1 cellular context compared by ENCODE assay signal in the genomic region with DNA sequence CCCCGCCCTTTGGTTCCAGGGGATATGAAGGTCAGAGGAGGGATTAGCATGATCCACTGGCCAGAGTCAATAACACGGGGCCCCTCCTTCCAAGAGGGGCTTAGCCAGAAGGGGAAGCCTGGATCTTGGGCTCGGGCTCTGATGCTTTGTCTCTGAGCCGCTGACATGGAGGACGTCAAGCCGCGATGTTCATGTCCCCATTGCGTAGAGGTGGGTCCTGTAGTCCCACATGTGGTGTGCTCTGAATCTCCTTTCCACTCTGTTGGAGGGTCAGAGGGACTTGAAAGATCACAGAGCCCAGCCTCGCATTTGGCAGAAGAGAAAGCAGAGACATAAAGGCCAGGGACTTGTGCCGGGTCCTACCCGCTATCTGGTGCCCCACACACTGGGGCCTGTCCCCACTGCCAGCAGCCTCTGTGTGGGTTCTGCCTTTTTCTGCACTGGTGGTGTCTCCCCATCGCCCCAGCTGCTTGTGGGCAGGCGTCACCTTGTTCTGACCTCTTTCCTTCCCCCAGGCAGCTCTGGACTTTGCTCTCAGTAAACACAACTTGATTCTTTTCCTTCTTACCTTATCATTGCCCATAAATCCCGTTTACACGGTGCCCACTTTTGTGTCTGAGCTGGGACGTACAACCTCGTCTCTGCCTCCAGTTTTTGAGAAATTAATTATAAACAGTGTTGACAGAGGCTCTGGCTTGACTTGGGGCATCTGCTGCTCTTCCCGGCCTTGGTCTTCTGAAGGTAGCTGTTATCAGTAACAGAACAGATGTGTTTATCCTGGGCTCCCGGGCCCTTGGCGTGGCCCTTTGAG.
A peak's percentile ranks its signal among the peaks of the same experiment; 100 is the strongest.
TF ChIP-seq lines count a peak whose summit lies in the region.

No MANE protein-coding gene starts in this region.

TF ChIP-seq in HepG2, 621 proteins besides CTCF, POLR2A, EP300 and RAD21 (continued from another document and continues in another):
- TF ChIP-seq, protein P1, sequence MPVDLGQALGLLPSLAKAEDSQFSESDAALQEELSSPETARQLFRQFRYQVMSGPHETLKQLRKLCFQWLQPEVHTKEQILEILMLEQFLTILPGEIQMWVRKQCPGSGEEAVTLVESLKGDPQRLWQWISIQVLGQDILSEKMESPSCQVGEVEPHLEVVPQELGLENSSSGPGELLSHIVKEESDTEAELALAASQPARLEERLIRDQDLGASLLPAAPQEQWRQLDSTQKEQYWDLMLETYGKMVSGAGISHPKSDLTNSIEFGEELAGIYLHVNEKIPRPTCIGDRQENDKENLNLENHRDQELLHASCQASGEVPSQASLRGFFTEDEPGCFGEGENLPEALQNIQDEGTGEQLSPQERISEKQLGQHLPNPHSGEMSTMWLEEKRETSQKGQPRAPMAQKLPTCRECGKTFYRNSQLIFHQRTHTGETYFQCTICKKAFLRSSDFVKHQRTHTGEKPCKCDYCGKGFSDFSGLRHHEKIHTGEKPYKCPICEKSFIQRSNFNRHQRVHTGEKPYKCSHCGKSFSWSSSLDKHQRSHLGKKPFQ (CRISPR knock-in tag; IDR thresholded peaks at IDR 0.05; ENCODE audit: insufficient replicate concordance): no peak
- TF ChIP-seq ZNF780A (CRISPR knock-in tag; IDR thresholded peaks at IDR 0.05) (0 out of 2 replicates have a peak, but pooled peaks have one; percentile 57), BORCS8-MEF2B (CRISPR knock-in tag; IDR thresholded peaks at IDR 0.05) (no peak; the same call in 1 of the 2 replicates), POLR2G (IDR thresholded peaks at IDR 0.05; ENCODE audit: low read depth, low read length) (peak; percentile 17; the same call in 1 of the 2 replicates), TBL1XR1 (IDR thresholded peaks at IDR 0.05; ENCODE audit: borderline replicate concordance, low read length, partially characterized antibody) (no peak), FOXO1 (CRISPR knock-in tag; IDR thresholded peaks at IDR 0.05) (peak; percentile 76), YEATS2 (CRISPR knock-in tag; IDR thresholded peaks at IDR 0.05; ENCODE audit: borderline replicate concordance) (no peak), NFIB (CRISPR knock-in tag; IDR thresholded peaks at IDR 0.05; ENCODE audit: borderline replicate concordance) (no peak), CENPX (CRISPR knock-in tag; IDR thresholded peaks at IDR 0.05) (no peak), GATA4 (IDR thresholded peaks at IDR 0.05; ENCODE audit: borderline replicate concordance, low read depth) (no peak; the same call in 1 of the 2 replicates), CEBPB (IDR thresholded peaks at IDR 0.05; ENCODE audit: borderline replicate concordance, low read depth, low read length) (no peak), IKZF4 (CRISPR knock-in tag; IDR thresholded peaks at IDR 0.05; ENCODE audit: borderline replicate concordance, low read depth, not compliant biosample characterization) (no peak), MATR3 (CRISPR knock-in tag; IDR thresholded peaks at IDR 0.05) (no peak), KDM2A (CRISPR knock-in tag; IDR thresholded peaks at IDR 0.05; ENCODE audit: borderline replicate concordance, low read depth) (peak; percentile 59; the same call in 1 of the 2 replicates), KLF12 (CRISPR knock-in tag; IDR thresholded peaks at IDR 0.05; ENCODE audit: borderline replicate concordance) (no peak), ZNF33A (CRISPR knock-in tag; IDR thresholded peaks at IDR 0.05; ENCODE audit: borderline replicate concordance) (no peak), ZNF577 (CRISPR knock-in tag; IDR thresholded peaks at IDR 0.05; ENCODE audit: borderline replicate concordance, low read depth) (no peak), ZNF563 (CRISPR knock-in tag; IDR thresholded peaks at IDR 0.05) (no peak), RAD51 (IDR thresholded peaks at IDR 0.05; ENCODE audit: borderline replicate concordance) (no peak), FOXK2 (IDR thresholded peaks at IDR 0.05) (no peak), KAT8 (CRISPR knock-in tag; IDR thresholded peaks at IDR 0.05) (peak; percentile 30; the same call in 1 of the 2 replicates), MYNN (CRISPR knock-in tag; IDR thresholded peaks at IDR 0.05; ENCODE audit: low read depth) (no peak), ESRRA (CRISPR knock-in tag; IDR thresholded peaks at IDR 0.05; ENCODE audit: low read depth) (peak; percentile 94), EEA1 (CRISPR knock-in tag; IDR thresholded peaks at IDR 0.05; ENCODE audit: borderline replicate concordance) (peak; percentile 91; the same call in 1 of the 2 replicates), STAG1 (CRISPR knock-in tag; IDR thresholded peaks at IDR 0.05) (0 out of 2 replicates have a peak, but pooled peaks have one; percentile 18), NFE2L2 (IDR thresholded peaks at IDR 0.05; ENCODE audit: low read length) (no peak), NR2F6 (IDR thresholded peaks at IDR 0.05) (peak; percentile 69), NR2F6 (CRISPR knock-in tag; IDR thresholded peaks at IDR 0.05) (peak; percentile 81), ZNF547 (CRISPR knock-in tag; IDR thresholded peaks at IDR 0.05) (peak; percentile 57; the same call in 1 of the 2 replicates), FOSL1 (CRISPR knock-in tag; IDR thresholded peaks at IDR 0.05; ENCODE audit: borderline replicate concordance) (peak; percentile 33; the same call in 1 of the 2 replicates), ZFP36L2 (CRISPR knock-in tag; IDR thresholded peaks at IDR 0.05) (no peak), CCAR2 (optimal IDR thresholded peaks at IDR 0.05; ENCODE audit: low read depth, low read length) (no peak), NBN (conservative IDR thresholded peaks at IDR 0.05) (no peak), ZNF629 (CRISPR knock-in tag; conservative IDR thresholded peaks at IDR 0.05) (0 out of 2 replicates have a peak, but pooled peaks have one; percentile 42), BRD4 (CRISPR knock-in tag; IDR thresholded peaks at IDR 0.05) (no peak), ZNF614 (CRISPR knock-in tag; IDR thresholded peaks at IDR 0.05; ENCODE audit: borderline replicate concordance) (no peak; the same call in 1 of the 2 replicates), SRY (CRISPR knock-in tag; IDR thresholded peaks at IDR 0.05) (no peak)
- TF ChIP-seq, protein P2, sequence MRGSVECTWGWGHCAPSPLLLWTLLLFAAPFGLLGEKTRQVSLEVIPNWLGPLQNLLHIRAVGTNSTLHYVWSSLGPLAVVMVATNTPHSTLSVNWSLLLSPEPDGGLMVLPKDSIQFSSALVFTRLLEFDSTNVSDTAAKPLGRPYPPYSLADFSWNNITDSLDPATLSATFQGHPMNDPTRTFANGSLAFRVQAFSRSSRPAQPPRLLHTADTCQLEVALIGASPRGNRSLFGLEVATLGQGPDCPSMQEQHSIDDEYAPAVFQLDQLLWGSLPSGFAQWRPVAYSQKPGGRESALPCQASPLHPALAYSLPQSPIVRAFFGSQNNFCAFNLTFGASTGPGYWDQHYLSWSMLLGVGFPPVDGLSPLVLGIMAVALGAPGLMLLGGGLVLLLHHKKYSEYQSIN (CRISPR knock-in tag; IDR thresholded peaks at IDR 0.05; ENCODE audit: borderline replicate concordance): no peak
- TF ChIP-seq, protein P3, sequence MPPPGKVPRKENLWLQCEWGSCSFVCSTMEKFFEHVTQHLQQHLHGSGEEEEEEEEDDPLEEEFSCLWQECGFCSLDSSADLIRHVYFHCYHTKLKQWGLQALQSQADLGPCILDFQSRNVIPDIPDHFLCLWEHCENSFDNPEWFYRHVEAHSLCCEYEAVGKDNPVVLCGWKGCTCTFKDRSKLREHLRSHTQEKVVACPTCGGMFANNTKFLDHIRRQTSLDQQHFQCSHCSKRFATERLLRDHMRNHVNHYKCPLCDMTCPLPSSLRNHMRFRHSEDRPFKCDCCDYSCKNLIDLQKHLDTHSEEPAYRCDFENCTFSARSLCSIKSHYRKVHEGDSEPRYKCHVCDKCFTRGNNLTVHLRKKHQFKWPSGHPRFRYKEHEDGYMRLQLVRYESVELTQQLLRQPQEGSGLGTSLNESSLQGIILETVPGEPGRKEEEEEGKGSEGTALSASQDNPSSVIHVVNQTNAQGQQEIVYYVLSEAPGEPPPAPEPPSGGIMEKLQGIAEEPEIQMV (CRISPR knock-in tag; IDR thresholded peaks at IDR 0.05; ENCODE audit: low read depth): 0 out of 2 replicates have a peak, but pooled peaks have one; percentile 9
- TF ChIP-seq, protein P4, sequence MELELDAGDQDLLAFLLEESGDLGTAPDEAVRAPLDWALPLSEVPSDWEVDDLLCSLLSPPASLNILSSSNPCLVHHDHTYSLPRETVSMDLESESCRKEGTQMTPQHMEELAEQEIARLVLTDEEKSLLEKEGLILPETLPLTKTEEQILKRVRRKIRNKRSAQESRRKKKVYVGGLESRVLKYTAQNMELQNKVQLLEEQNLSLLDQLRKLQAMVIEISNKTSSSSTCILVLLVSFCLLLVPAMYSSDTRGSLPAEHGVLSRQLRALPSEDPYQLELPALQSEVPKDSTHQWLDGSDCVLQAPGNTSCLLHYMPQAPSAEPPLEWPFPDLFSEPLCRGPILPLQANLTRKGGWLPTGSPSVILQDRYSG (CRISPR knock-in tag; IDR thresholded peaks at IDR 0.05): no peak
- TF ChIP-seq, protein P5, sequence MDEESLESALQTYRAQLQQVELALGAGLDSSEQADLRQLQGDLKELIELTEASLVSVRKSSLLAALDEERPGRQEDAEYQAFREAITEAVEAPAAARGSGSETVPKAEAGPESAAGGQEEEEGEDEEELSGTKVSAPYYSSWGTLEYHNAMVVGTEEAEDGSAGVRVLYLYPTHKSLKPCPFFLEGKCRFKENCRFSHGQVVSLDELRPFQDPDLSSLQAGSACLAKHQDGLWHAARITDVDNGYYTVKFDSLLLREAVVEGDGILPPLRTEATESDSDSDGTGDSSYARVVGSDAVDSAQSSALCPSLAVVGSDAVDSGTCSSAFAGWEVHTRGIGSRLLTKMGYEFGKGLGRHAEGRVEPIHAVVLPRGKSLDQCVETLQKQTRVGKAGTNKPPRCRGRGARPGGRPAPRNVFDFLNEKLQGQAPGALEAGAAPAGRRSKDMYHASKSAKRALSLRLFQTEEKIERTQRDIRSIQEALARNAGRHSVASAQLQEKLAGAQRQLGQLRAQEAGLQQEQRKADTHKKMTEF (CRISPR knock-in tag; IDR thresholded peaks at IDR 0.05): peak; percentile 70
- TF ChIP-seq, protein P6, sequence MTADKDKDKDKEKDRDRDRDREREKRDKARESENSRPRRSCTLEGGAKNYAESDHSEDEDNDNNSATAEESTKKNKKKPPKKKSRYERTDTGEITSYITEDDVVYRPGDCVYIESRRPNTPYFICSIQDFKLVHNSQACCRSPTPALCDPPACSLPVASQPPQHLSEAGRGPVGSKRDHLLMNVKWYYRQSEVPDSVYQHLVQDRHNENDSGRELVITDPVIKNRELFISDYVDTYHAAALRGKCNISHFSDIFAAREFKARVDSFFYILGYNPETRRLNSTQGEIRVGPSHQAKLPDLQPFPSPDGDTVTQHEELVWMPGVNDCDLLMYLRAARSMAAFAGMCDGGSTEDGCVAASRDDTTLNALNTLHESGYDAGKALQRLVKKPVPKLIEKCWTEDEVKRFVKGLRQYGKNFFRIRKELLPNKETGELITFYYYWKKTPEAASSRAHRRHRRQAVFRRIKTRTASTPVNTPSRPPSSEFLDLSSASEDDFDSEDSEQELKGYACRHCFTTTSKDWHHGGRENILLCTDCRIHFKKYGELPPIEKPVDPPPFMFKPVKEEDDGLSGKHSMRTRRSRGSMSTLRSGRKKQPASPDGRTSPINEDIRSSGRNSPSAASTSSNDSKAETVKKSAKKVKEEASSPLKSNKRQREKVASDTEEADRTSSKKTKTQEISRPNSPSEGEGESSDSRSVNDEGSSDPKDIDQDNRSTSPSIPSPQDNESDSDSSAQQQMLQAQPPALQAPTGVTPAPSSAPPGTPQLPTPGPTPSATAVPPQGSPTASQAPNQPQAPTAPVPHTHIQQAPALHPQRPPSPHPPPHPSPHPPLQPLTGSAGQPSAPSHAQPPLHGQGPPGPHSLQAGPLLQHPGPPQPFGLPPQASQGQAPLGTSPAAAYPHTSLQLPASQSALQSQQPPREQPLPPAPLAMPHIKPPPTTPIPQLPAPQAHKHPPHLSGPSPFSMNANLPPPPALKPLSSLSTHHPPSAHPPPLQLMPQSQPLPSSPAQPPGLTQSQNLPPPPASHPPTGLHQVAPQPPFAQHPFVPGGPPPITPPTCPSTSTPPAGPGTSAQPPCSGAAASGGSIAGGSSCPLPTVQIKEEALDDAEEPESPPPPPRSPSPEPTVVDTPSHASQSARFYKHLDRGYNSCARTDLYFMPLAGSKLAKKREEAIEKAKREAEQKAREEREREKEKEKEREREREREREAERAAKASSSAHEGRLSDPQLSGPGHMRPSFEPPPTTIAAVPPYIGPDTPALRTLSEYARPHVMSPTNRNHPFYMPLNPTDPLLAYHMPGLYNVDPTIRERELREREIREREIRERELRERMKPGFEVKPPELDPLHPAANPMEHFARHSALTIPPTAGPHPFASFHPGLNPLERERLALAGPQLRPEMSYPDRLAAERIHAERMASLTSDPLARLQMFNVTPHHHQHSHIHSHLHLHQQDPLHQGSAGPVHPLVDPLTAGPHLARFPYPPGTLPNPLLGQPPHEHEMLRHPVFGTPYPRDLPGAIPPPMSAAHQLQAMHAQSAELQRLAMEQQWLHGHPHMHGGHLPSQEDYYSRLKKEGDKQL (CRISPR knock-in tag; IDR thresholded peaks at IDR 0.05; ENCODE audit: low read depth): peak; percentile 70; the same call in 1 of the 2 replicates
- TF ChIP-seq, protein P7, sequence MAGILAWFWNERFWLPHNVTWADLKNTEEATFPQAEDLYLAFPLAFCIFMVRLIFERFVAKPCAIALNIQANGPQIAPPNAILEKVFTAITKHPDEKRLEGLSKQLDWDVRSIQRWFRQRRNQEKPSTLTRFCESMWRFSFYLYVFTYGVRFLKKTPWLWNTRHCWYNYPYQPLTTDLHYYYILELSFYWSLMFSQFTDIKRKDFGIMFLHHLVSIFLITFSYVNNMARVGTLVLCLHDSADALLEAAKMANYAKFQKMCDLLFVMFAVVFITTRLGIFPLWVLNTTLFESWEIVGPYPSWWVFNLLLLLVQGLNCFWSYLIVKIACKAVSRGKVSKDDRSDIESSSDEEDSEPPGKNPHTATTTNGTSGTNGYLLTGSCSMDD (CRISPR knock-in tag; IDR thresholded peaks at IDR 0.05): no peak
- TF ChIP-seq, protein P8, sequence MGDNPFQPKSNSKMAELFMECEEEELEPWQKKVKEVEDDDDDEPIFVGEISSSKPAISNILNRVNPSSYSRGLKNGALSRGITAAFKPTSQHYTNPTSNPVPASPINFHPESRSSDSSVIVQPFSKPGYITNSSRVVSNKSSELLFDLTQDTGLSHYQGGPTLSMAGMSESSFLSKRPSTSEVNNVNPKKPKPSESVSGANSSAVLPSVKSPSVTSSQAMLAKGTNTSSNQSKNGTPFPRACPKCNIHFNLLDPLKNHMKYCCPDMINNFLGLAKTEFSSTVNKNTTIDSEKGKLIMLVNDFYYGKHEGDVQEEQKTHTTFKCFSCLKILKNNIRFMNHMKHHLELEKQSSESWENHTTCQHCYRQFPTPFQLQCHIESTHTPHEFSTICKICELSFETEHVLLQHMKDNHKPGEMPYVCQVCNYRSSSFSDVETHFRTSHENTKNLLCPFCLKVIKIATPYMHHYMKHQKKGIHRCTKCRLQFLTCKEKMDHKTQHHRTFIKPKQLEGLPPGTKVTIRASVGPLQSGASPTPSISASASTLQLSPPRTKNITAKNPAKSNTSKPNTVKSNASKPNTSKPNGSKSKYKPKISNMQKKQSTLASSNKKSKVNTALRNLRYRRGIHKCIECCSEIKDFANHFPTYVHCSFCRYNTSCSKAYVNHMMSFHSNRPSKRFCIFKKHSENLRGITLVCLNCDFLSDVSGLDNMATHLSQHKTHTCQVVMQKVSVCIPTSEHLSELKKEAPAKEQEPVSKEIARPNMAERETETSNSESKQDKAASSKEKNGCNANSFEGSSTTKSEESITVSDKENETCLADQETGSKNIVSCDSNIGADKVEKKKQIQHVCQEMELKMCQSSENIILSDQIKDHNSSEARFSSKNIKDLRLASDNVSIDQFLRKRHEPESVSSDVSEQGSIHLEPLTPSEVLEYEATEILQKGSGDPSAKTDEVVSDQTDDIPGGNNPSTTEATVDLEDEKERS (CRISPR knock-in tag; IDR thresholded peaks at IDR 0.05): 0 out of 2 replicates have a peak, but pooled peaks have one; percentile 30
